17 cellular contexts compared by ENCODE assay signal in the genomic region with DNA sequence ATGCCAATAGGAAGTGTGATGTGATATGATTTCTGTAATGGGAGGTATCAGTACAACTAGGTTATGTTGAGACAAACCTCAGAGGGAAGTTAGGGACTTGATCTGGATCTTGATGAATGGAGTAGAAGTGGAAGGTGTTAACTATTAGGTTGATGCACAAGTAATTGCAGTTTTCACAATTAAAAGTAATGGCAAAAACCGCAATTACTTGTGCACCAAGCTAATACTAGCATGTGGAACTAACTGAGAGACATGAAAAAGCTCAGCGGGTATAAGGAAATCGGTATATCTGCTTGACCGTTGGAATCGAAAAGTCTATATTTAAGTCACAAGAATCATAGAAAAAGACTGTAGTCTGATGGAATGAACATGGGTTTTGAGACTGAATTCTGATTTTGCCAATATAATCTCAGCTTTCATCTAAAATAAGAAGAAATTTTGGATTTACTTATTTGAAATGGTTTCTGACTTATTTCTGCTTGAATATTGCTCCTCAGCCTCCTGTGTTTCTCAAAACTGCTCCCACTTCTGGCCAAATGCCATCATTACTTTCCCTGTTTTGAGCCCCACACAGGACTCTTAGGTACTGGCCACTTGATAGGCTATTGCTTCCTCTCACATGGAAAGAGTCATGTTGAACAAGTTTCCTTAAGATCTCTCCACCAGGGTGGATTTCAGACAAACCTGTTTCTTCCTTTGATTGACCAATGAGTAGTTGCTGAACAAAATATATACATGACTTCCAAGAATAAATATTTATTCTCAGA.
DNase-seq lines count a peak whose midpoint lies in the region; ATAC-seq and TF ChIP-seq lines count a peak whose summit lies in the region.
"Had no signal": no experiment of that assay in that cellular context is flagged by ENCODE, and none has a peak within 500 bp of the region (broad histone marks: within the 10 kb centered on the region; RNA-seq: fewer than 3 reads in every experiment).

No MANE protein-coding gene starts in this region.

- H3K9me3 Mint-ChIP-seq in chondrocyte (ENCODE audit: low read depth): peaks cover 19% of the 10 kb centered on the region
- no peaks in the 10 kb centered on the region for H3K9me3 Mint-ChIP-seq in neural progenitor cell
- H3K9me3 Mint-ChIP-seq in activated CD4-positive, alpha-beta memory T cell treated with anti-CD3 and anti-CD28 coated beads, Interleukin-2, amount 10 ng/mL, durations not matched to agents 7 days and 5 days: no peaks in the 10 kb centered on the region

- no peak overlapping the region for H2AFZ ChIP-seq in neural progenitor cell (replicated peaks)

- TF ChIP-seq CTCF in NB4 (IDR thresholded peaks at IDR 0.05; ENCODE audit: low read depth, low read length) (peak; percentile 11), chondrocyte (IDR thresholded peaks at IDR 0.05) (peak; percentile 27), neural progenitor cell (IDR thresholded peaks at IDR 0.05) (peak; percentile 53)

- no peak for TF ChIP-seq POLR2A in NB4 (IDR thresholded peaks at IDR 0.05; ENCODE audit: extremely low read depth, insufficient read length)

- H3K27me3 Mint-ChIP-seq in chondrocyte (ENCODE audit: low read depth): no peaks in the 10 kb centered on the region
- H3K27me3 Mint-ChIP-seq in neural progenitor cell (ENCODE audit: insufficient read depth, low read depth): no peaks in the 10 kb centered on the region
- H3K27me3 Mint-ChIP-seq in activated CD4-positive, alpha-beta memory T cell treated with anti-CD3 and anti-CD28 coated beads, Interleukin-2, amount 10 ng/mL, durations not matched to agents 7 days and 5 days: no peaks in the 10 kb centered on the region
- H3K27me3 Mint-ChIP-seq: activated CD8-positive, alpha-beta memory T cell treated with anti-CD3 and anti-CD28 coated beads, Interleukin-2, amount 10 ng/mL, durations not matched to agents 7 days and 5 days; CD4-positive, alpha-beta memory T cell had no signal

- H3K27ac Mint-ChIP-seq in chondrocyte (ENCODE audit: unreplicated experiment) (no peak overlapping the region), neural progenitor cell (no peak overlapping the region)
- no peak overlapping the region for H3K27ac Mint-ChIP-seq in activated CD4-positive, alpha-beta memory T cell treated with anti-CD3 and anti-CD28 coated beads, Interleukin-2, amount 10 ng/mL, durations not matched to agents 7 days and 5 days
- H3K27ac Mint-ChIP-seq: activated CD8-positive, alpha-beta memory T cell treated with anti-CD3 and anti-CD28 coated beads, Interleukin-2, amount 10 ng/mL, durations not matched to agents 7 days and 5 days; activated naive CD4-positive, alpha-beta T cell treated with anti-CD3 and anti-CD28 coated beads for 36 hours; CD4-positive, alpha-beta memory T cell had no signal

- H3K36me3 ChIP-seq in neural progenitor cell: no peaks in the 10 kb centered on the region

- H3K9me3 ChIP-seq in neural progenitor cell (ENCODE audit: low read depth): no peaks in the 10 kb centered on the region

- H3K4me3 ChIP-seq in NB4 (ENCODE audit: low read depth, low read length): no peak overlapping the region
- H3K4me3 ChIP-seq in neural progenitor cell: no peak overlapping the region
- H3K4me3 ChIP-seq: smooth muscle cell had no signal

- no peaks in the 10 kb centered on the region for H3K27me3 ChIP-seq in neural progenitor cell

- H3K36me3 Mint-ChIP-seq in chondrocyte (ENCODE audit: low read depth): peaks cover 19% of the 10 kb centered on the region
- no peaks in the 10 kb centered on the region for H3K36me3 Mint-ChIP-seq in neural progenitor cell
- H3K36me3 Mint-ChIP-seq in activated CD4-positive, alpha-beta memory T cell treated with anti-CD3 and anti-CD28 coated beads, Interleukin-2, amount 10 ng/mL, durations not matched to agents 7 days and 5 days (ENCODE audit: low read depth): no peaks in the 10 kb centered on the region
- H3K36me3 Mint-ChIP-seq: activated CD8-positive, alpha-beta memory T cell treated with anti-CD3 and anti-CD28 coated beads, Interleukin-2, amount 10 ng/mL, durations not matched to agents 7 days and 5 days; CD4-positive, alpha-beta memory T cell had no signal

- H3F3A ChIP-seq in neural progenitor cell (ENCODE audit: low read depth): no peaks in the 10 kb centered on the region

- POLR2A ChIA-PET in activated CD4-positive, alpha-beta memory T cell treated with anti-CD3 and anti-CD28 coated beads, Interleukin-2, amount 10 ng/mL, durations not matched to agents 7 days and 5 days (lab: Charles Lee): no interaction called here

- DNase-seq in DMS 273 (lab: John Stamatoyannopoulos, UW; ENCODE audit: unreplicated experiment) (peak; percentile 12), DMS 273 treated with DMSO at 0.1 percent for 48 hours (lab: John Stamatoyannopoulos, UW) (no peak), NB4 (ENCODE audit: low read depth) (peak; percentile 15), chondrocyte (ENCODE audit: low spot score) (no peak), neural progenitor cell (ENCODE audit: low spot score) (peak; percentile 29), ecto neural progenitor cell (ENCODE audit: low spot score) (no peak)
- DNase-seq in activated CD4-positive, alpha-beta memory T cell treated with anti-CD3 and anti-CD28 coated beads, Interleukin-2, amount 10 ng/mL, durations not matched to agents 7 days and 5 days: no peak
- DNase-seq: activated CD8-positive, alpha-beta memory T cell treated with anti-CD3 and anti-CD28 coated beads, Interleukin-2, amount 10 ng/mL, durations not matched to agents 7 days and 5 days; activated naive CD4-positive, alpha-beta T cell treated with anti-CD3 and anti-CD28 coated beads for 36 hours; CD4-positive, alpha-beta memory T cell; hippocampal formation; NCI-H1092; NCI-H446 treated with DMSO at 0.1 percent for 48 hours; nucleus accumbens had no signal

- no peaks in the 10 kb centered on the region for H4K20me1 ChIP-seq in neural progenitor cell (ENCODE audit: low read depth)

- CTCF ChIA-PET in activated CD4-positive, alpha-beta memory T cell treated with anti-CD3 and anti-CD28 coated beads, Interleukin-2, amount 10 ng/mL, durations not matched to agents 7 days and 5 days (lab: Charles Lee): no interaction called here

- H3K4me2 ChIP-seq in neural progenitor cell: no peak overlapping the region
- H3K4me2 ChIP-seq: smooth muscle cell had no signal

- H3K9ac ChIP-seq in neural progenitor cell: no peak overlapping the region

- H3K27ac ChIP-seq in neural progenitor cell: no peak overlapping the region
- H3K27ac ChIP-seq: 22Rv1 had no signal

- peaks cover 23% of the 10 kb centered on the region for H3K4me1 Mint-ChIP-seq in chondrocyte (ENCODE audit: low read depth)
- no peaks in the 10 kb centered on the region for H3K4me1 Mint-ChIP-seq in neural progenitor cell
- H3K4me1 Mint-ChIP-seq in activated CD4-positive, alpha-beta memory T cell treated with anti-CD3 and anti-CD28 coated beads, Interleukin-2, amount 10 ng/mL, durations not matched to agents 7 days and 5 days: no peaks in the 10 kb centered on the region
- H3K4me1 Mint-ChIP-seq: activated CD8-positive, alpha-beta memory T cell treated with anti-CD3 and anti-CD28 coated beads, Interleukin-2, amount 10 ng/mL, durations not matched to agents 7 days and 5 days; CD4-positive, alpha-beta memory T cell had no signal

- ATAC-seq in GM21529 (IDR thresholded peaks at IDR 0.05; ENCODE audit: unreplicated experiment): no peak
- ATAC-seq: activated CD8-positive, alpha-beta memory T cell treated with anti-CD3 and anti-CD28 coated beads, Interleukin-2, amount 10 ng/mL, durations not matched to agents 7 days and 5 days had no signal

- H3K4me3 Mint-ChIP-seq in chondrocyte (ENCODE audit: unreplicated experiment) (no peak overlapping the region), neural progenitor cell (no peak overlapping the region)
- no peak overlapping the region for H3K4me3 Mint-ChIP-seq in activated CD4-positive, alpha-beta memory T cell treated with anti-CD3 and anti-CD28 coated beads, Interleukin-2, amount 10 ng/mL, durations not matched to agents 7 days and 5 days
- H3K4me3 Mint-ChIP-seq: activated CD8-positive, alpha-beta memory T cell treated with anti-CD3 and anti-CD28 coated beads, Interleukin-2, amount 10 ng/mL, durations not matched to agents 7 days and 5 days; activated naive CD4-positive, alpha-beta T cell treated with anti-CD3 and anti-CD28 coated beads for 36 hours; CD4-positive, alpha-beta memory T cell had no signal

- no peaks in the 10 kb centered on the region for H3K79me2 ChIP-seq in neural progenitor cell (ENCODE audit: low read depth)

- H3K4me1 ChIP-seq in neural progenitor cell: no peaks in the 10 kb centered on the region

Comparison
In these comparisons a context has a peak if more than half of its experiments do, and no peak if none do; other contexts are left out.
1. DNase-seq: peak in DMS 273 (single experiment), NB4 (single experiment) and neural progenitor cell (single experiment); none in DMS 273 treated with DMSO at 0.1 percent for 48 hours (single experiment), chondrocyte (single experiment), ecto neural progenitor cell (single experiment) and activated CD4-positive, alpha-beta memory T cell treated with anti-CD3 and anti-CD28 coated beads, Interleukin-2, amount 10 ng/mL, durations not matched to agents 7 days and 5 days (single experiment).
2. Peak in every context shown above with its lines, with median percentiles within 50 percentile points of each other: CTCF ChIP-seq.